21 cellular contexts compared by ENCODE assay signal in the genomic region with DNA sequence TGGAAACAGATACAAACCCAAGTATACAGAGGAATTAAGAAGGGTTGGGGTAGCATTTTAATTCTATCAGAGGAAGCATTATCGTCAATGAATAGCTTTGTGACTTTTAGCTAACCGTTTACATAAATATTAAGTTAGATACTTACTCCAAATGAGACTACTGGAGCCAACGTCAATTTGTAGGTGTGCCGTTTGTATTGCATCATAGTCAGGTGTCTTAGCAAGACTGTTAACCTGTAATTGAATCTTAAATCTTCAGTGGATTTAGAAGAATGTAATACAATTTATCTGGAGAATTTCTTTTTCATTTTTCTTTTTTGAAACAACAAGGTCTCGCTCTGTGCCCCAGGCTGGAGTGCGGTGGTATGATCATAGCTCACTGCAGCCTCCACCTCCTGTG.
"Had no signal": no experiment of that assay in that cellular context is flagged by ENCODE, and none has a peak within 500 bp of the region (broad histone marks: within the 10 kb centered on the region; RNA-seq: fewer than 3 reads in every experiment).

No MANE protein-coding gene starts in this region.

- DNase-seq: cortex of kidney; effector memory CD8-positive, alpha-beta T cell; gastrocnemius medialis; heart right ventricle; kidney glomerular epithelial cell; left ventricle myocardium superior; mesendoderm; naive B cell; spleen; stimulated activated CD4-positive, alpha-beta T cell treated with anti-CD3 and anti-CD28 coated beads, Interleukin-15, amount 100 ng/mL, for 24 hours; stimulated activated CD4-positive, alpha-beta T cell treated with anti-CD3 and anti-CD28 coated beads, Interleukin-1b, Interleukin-23, amount 100 ng/mL, for 48 hours; stimulated activated CD4-positive, alpha-beta T cell treated with anti-CD3 and anti-CD28 coated beads, Interleukin-4, amount 100 ng/mL, for 24 hours; stimulated activated naive CD8-positive, alpha-beta T cell treated with anti-CD3 and anti-CD28 coated beads, Interleukin-15, amount 100 ng/mL, for 72 hours; thyroid gland; upper lobe of left lung; uterus had no signal

- H3K9me3 ChIP-seq: esophagus muscularis mucosa, gastrocnemius medialis, heart right ventricle, neutrophil, spleen, thyroid gland, upper lobe of left lung, uterus had no signal

- H3K9me3 Mint-ChIP-seq: effector memory CD8-positive, alpha-beta T cell; naive B cell; stimulated activated memory B cell treated with anti-CD40 and anti-IgM and Interleukin-4, amounts not matched to agents 10 μg/mL and 1 μg/mL and 100 μg/mL, for 72 hours; stimulated activated naive CD8-positive, alpha-beta T cell treated with anti-CD3 and anti-CD28 coated beads, Interleukin-15, amount 100 ng/mL, for 72 hours had no signal

- H3K4me3 Mint-ChIP-seq: effector memory CD8-positive, alpha-beta T cell; stimulated activated memory B cell treated with anti-CD40 and anti-IgM and Interleukin-4, amounts not matched to agents 10 μg/mL and 1 μg/mL and 100 μg/mL, for 72 hours; stimulated activated naive CD8-positive, alpha-beta T cell treated with anti-CD3 and anti-CD28 coated beads, Interleukin-15, amount 100 ng/mL, for 72 hours had no signal

- H3K27ac ChIP-seq: epithelial cell of prostate, neutrophil, spleen, upper lobe of left lung, uterus had no signal

- H3K27me3 Mint-ChIP-seq: effector memory CD8-positive, alpha-beta T cell; naive B cell; stimulated activated memory B cell treated with anti-CD40 and anti-IgM and Interleukin-4, amounts not matched to agents 10 μg/mL and 1 μg/mL and 100 μg/mL, for 72 hours; stimulated activated naive CD8-positive, alpha-beta T cell treated with anti-CD3 and anti-CD28 coated beads, Interleukin-15, amount 100 ng/mL, for 72 hours had no signal

- ATAC-seq: effector memory CD8-positive, alpha-beta T cell; gastrocnemius medialis; heart right ventricle; left ventricle myocardium superior; sciatic nerve; stimulated activated memory B cell treated with anti-CD40 and anti-IgM and Interleukin-4, amounts not matched to agents 10 μg/mL and 1 μg/mL and 100 μg/mL, for 72 hours; stimulated activated naive CD8-positive, alpha-beta T cell treated with anti-CD3 and anti-CD28 coated beads, Interleukin-15, amount 100 ng/mL, for 72 hours had no signal

- H3K27me3 ChIP-seq: esophagus muscularis mucosa, gastrocnemius medialis, heart right ventricle, spleen, thyroid gland, upper lobe of left lung, uterus had no signal
